In genomic region chr16:68460067-68460466, GRCh38 we compare ENCODE assay signal across 26 cellular contexts. TPM values are rescaled to one million over a fixed set of nuclear protein-coding genes. Genes with fewer than 3 reads are reported as not detected.
"Had no signal": no experiment of that assay in that cellular context is flagged by ENCODE, and none has a peak within 500 bp of the region (broad histone marks: within the 10 kb centered on the region; RNA-seq: fewer than 3 reads in every experiment).

No MANE protein-coding gene starts in this region.

- H3K27me3 ChIP-seq: ovary, sigmoid colon, transverse colon, upper lobe of right lung, uterus had no signal

- H3K27ac ChIP-seq: lower lobe of right lung, ovary, psoas muscle, sigmoid colon, suprapubic skin, transverse colon, upper lobe of right lung, uterus had no signal

- H3K27ac Mint-ChIP-seq: effector memory CD8-positive, alpha-beta T cell; immature natural killer cell; nephron progenitor cell; stimulated activated naive B cell treated with anti-CD40 and anti-IgM and Interleukin-4, amounts not matched to agents 10 μg/mL and 1 μg/mL and 100 μg/mL, for 72 hours had no signal

- H3K36me3 ChIP-seq: lower lobe of right lung, ovary, sigmoid colon, suprapubic skin, transverse colon, upper lobe of right lung, uterus had no signal

- DNase-seq: cortex of kidney; effector memory CD8-positive, alpha-beta T cell; hypothalamus; immature natural killer cell; islet precursor cell; kidney glomerular epithelial cell; left colon; left ventricle myocardium superior; lower lobe of right lung; naive thymus-derived CD8-positive, alpha-beta T cell; nephron progenitor cell; occipital lobe; ovary; posterior cingulate gyrus; psoas muscle; right cardiac atrium; sigmoid colon; stimulated activated CD4-positive, alpha-beta T cell treated with anti-CD3 and anti-CD28 coated beads, Interleukin-2, amount 100 ng/mL, for 24 hours; stimulated activated CD4-positive, alpha-beta T cell treated with anti-CD3 and anti-CD28 coated beads, Interleukin-4, amount 100 ng/mL, for 24 hours; stimulated activated naive B cell treated with anti-CD40 and anti-IgM and Interleukin-4, amounts not matched to agents 10 μg/mL and 1 μg/mL and 100 μg/mL, for 72 hours; stimulated activated naive CD8-positive, alpha-beta T cell treated with anti-CD3 and anti-CD28 coated beads, Interleukin-15, amount 100 ng/mL, for 72 hours; transverse colon; upper lobe of right lung; uterus had no signal

- H3K4me1 ChIP-seq: lower lobe of right lung, psoas muscle, sigmoid colon, suprapubic skin, transverse colon, upper lobe of right lung, uterus had no signal

- H3K9me3 Mint-ChIP-seq: effector memory CD8-positive, alpha-beta T cell; stimulated activated naive CD8-positive, alpha-beta T cell treated with anti-CD3 and anti-CD28 coated beads, Interleukin-15, amount 100 ng/mL, for 72 hours had no signal

- ATAC-seq: effector memory CD8-positive, alpha-beta T cell; left colon; left ventricle myocardium superior; lower lobe of right lung; naive thymus-derived CD8-positive, alpha-beta T cell; psoas muscle; right cardiac atrium; stimulated activated naive B cell treated with anti-CD40 and anti-IgM and Interleukin-4, amounts not matched to agents 10 μg/mL and 1 μg/mL and 100 μg/mL, for 72 hours; stimulated activated naive CD8-positive, alpha-beta T cell treated with anti-CD3 and anti-CD28 coated beads, Interleukin-15, amount 100 ng/mL, for 72 hours; upper lobe of right lung had no signal

- H3K4me1 Mint-ChIP-seq: immature natural killer cell; naive thymus-derived CD8-positive, alpha-beta T cell; stimulated activated naive B cell treated with anti-CD40 and anti-IgM and Interleukin-4, amounts not matched to agents 10 μg/mL and 1 μg/mL and 100 μg/mL, for 72 hours; stimulated activated naive CD8-positive, alpha-beta T cell treated with anti-CD3 and anti-CD28 coated beads, Interleukin-15, amount 100 ng/mL, for 72 hours had no signal

- H3K9me3 ChIP-seq: ovary, psoas muscle, sigmoid colon, suprapubic skin, transverse colon, upper lobe of right lung, uterus had no signal

- H3K4me3 Mint-ChIP-seq: effector memory CD8-positive, alpha-beta T cell; immature natural killer cell; naive thymus-derived CD8-positive, alpha-beta T cell; nephron progenitor cell; stimulated activated naive B cell treated with anti-CD40 and anti-IgM and Interleukin-4, amounts not matched to agents 10 μg/mL and 1 μg/mL and 100 μg/mL, for 72 hours; stimulated activated naive CD8-positive, alpha-beta T cell treated with anti-CD3 and anti-CD28 coated beads, Interleukin-15, amount 100 ng/mL, for 72 hours had no signal

- H3K4me3 ChIP-seq: lower lobe of right lung, ovary, psoas muscle, sigmoid colon, suprapubic skin, transverse colon, upper lobe of right lung, uterus had no signal

RNA-seq across cellular contexts. Expression of gene SMPD3, which starts 11.8 kb away (rescaled TPM):
- total RNA-seq: myocyte had no signal
